In the genomic region with DNA sequence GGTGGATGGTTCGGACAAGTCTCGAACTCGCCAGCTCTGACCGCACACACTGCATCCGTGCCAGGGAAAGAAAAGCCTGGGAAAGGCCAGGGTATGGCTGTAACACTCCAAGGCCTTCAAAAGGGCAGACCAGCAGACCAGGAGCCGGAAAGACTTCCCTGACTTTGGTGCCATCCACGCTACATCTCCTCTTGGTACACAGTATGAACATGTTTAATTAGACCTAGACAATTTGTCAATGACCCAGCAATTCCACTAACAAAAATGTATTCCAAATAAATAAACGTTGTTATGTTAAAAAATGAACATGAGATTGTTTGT, we compare ENCODE assay signal across 1 cellular context.
TF ChIP-seq lines count a peak whose summit lies in the region.

No MANE protein-coding gene starts in this region.

TF ChIP-seq in K562, 482 proteins besides CTCF, POLR2A, EP300 and RAD21:
- TF ChIP-seq NFRKB (IDR thresholded peaks at IDR 0.05; ENCODE audit: low read depth) = 0 out of 2 replicates have a peak, but pooled peaks have one; percentile 35
- 0 out of 2 replicates have a peak, but pooled peaks have one; percentile 23 for TF ChIP-seq MTA3 (IDR thresholded peaks at IDR 0.05; ENCODE audit: borderline replicate concordance)
- peak; percentile 14 for TF ChIP-seq SMARCB1 (IDR thresholded peaks at IDR 0.05; ENCODE audit: insufficient read length, low read depth)
- TF ChIP-seq NR2C2 (CRISPR knock-in tag; IDR thresholded peaks at IDR 0.05) = no peak
- peak; percentile 52; the same call in 1 of the 2 replicates for TF ChIP-seq NR2C2 (tag; IDR thresholded peaks at IDR 0.05)
- TF ChIP-seq CBX2 (IDR thresholded peaks at IDR 0.05; ENCODE audit: insufficient read depth, low read length, poor library complexity, severe bottlenecking) = no peak
- TF ChIP-seq, protein P1, sequence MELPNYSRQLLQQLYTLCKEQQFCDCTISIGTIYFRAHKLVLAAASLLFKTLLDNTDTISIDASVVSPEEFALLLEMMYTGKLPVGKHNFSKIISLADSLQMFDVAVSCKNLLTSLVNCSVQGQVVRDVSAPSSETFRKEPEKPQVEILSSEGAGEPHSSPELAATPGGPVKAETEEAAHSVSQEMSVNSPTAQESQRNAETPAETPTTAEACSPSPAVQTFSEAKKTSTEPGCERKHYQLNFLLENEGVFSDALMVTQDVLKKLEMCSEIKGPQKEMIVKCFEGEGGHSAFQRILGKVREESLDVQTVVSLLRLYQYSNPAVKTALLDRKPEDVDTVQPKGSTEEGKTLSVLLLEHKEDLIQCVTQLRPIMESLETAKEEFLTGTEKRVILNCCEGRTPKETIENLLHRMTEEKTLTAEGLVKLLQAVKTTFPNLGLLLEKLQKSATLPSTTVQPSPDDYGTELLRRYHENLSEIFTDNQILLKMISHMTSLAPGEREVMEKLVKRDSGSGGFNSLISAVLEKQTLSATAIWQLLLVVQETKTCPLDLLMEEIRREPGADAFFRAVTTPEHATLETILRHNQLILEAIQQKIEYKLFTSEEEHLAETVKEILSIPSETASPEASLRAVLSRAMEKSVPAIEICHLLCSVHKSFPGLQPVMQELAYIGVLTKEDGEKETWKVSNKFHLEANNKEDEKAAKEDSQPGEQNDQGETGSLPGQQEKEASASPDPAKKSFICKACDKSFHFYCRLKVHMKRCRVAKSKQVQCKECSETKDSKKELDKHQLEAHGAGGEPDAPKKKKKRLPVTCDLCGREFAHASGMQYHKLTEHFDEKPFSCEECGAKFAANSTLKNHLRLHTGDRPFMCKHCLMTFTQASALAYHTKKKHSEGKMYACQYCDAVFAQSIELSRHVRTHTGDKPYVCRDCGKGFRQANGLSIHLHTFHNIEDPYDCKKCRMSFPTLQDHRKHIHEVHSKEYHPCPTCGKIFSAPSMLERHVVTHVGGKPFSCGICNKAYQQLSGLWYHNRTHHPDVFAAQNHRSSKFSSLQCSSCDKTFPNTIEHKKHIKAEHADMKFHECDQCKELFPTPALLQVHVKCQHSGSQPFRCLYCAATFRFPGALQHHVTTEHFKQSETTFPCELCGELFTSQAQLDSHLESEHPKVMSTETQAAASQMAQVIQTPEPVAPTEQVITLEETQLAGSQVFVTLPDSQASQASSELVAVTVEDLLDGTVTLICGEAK (IDR thresholded peaks at IDR 0.05) = peak; percentile 49; the same call in 1 of the 2 replicates
- TF ChIP-seq, protein P1 (CRISPR knock-in tag; IDR thresholded peaks at IDR 0.05) = no peak
- TF ChIP-seq CC2D1A (IDR thresholded peaks at IDR 0.05) = peak; percentile 28; the same call in 1 of the 2 replicates
- TF ChIP-seq, protein P2, sequence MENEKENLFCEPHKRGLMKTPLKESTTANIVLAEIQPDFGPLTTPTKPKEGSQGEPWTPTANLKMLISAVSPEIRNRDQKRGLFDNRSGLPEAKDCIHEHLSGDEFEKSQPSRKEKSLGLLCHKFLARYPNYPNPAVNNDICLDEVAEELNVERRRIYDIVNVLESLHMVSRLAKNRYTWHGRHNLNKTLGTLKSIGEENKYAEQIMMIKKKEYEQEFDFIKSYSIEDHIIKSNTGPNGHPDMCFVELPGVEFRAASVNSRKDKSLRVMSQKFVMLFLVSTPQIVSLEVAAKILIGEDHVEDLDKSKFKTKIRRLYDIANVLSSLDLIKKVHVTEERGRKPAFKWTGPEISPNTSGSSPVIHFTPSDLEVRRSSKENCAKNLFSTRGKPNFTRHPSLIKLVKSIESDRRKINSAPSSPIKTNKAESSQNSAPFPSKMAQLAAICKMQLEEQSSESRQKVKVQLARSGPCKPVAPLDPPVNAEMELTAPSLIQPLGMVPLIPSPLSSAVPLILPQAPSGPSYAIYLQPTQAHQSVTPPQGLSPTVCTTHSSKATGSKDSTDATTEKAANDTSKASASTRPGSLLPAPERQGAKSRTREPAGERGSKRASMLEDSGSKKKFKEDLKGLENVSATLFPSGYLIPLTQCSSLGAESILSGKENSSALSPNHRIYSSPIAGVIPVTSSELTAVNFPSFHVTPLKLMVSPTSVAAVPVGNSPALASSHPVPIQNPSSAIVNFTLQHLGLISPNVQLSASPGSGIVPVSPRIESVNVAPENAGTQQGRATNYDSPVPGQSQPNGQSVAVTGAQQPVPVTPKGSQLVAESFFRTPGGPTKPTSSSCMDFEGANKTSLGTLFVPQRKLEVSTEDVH (IDR thresholded peaks at IDR 0.05; ENCODE audit: low read depth, partially characterized antibody) = no peak
- TF ChIP-seq POLR2B (IDR thresholded peaks at IDR 0.05; ENCODE audit: low read depth, partially characterized antibody) = peak; percentile 56
- TF ChIP-seq, protein P3, sequence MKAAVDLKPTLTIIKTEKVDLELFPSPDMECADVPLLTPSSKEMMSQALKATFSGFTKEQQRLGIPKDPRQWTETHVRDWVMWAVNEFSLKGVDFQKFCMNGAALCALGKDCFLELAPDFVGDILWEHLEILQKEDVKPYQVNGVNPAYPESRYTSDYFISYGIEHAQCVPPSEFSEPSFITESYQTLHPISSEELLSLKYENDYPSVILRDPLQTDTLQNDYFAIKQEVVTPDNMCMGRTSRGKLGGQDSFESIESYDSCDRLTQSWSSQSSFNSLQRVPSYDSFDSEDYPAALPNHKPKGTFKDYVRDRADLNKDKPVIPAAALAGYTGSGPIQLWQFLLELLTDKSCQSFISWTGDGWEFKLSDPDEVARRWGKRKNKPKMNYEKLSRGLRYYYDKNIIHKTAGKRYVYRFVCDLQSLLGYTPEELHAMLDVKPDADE (conservative IDR thresholded peaks at IDR 0.05; ENCODE audit: control insufficient read depth, low read depth, low read length) = 0 out of 2 replicates have a peak, but pooled peaks have one; percentile 19
- TF ChIP-seq PHF21A (IDR thresholded peaks at IDR 0.05; ENCODE audit: borderline replicate concordance, low read depth) = 0 out of 2 replicates have a peak, but pooled peaks have one; percentile 8
- no peak for TF ChIP-seq SAFB2 (IDR thresholded peaks at IDR 0.05; ENCODE audit: borderline replicate concordance, low read depth, low read length, severe bottlenecking)
- peak; percentile 63 for TF ChIP-seq SUPT5H (IDR thresholded peaks at IDR 0.05)
- no peak for TF ChIP-seq SMAD3 (CRISPR knock-in tag; conservative IDR thresholded peaks at IDR 0.05)
- TF ChIP-seq FOXK1 (CRISPR knock-in tag; IDR thresholded peaks at IDR 0.05; ENCODE audit: borderline replicate concordance) = 0 out of 2 replicates have a peak, but pooled peaks have one; percentile 48
- TF ChIP-seq, protein P4, sequence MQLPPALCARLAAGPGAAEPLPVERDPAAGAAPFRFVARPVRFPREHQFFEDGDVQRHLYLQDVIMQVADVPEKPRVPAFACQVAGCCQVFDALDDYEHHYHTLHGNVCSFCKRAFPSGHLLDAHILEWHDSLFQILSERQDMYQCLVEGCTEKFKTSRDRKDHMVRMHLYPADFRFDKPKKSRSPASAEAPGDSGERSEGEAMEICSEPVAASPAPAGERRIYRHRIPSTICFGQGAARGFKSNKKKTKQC (CRISPR knock-in tag; IDR thresholded peaks at IDR 0.05) = 0 out of 2 replicates have a peak, but pooled peaks have one; percentile 8
- TF ChIP-seq MEF2A (IDR thresholded peaks at IDR 0.05; ENCODE audit: control insufficient read depth, low read depth, low read length) = 0 out of 2 replicates have a peak, but pooled peaks have one; percentile 52
- no peak for TF ChIP-seq NR4A1 (CRISPR knock-in tag; IDR thresholded peaks at IDR 0.05)
- 0 out of 2 replicates have a peak, but pooled peaks have one; percentile 52 for TF ChIP-seq NR4A1 (tag; IDR thresholded peaks at IDR 0.05)
- TF ChIP-seq CEBPG (CRISPR knock-in tag; IDR thresholded peaks at IDR 0.05) = no peak
- TF ChIP-seq CEBPG (tag; conservative IDR thresholded peaks at IDR 0.05 in 1 of 2, IDR thresholded peaks at IDR 0.05 in 1 of 2) = peak in 1 of 2 experiments; percentile 7; a peak in 1 of 4 replicates
- no peak for TF ChIP-seq ZNF551 (CRISPR knock-in tag; IDR thresholded peaks at IDR 0.05)
- TF ChIP-seq NBN (IDR thresholded peaks at IDR 0.05; ENCODE audit: low read depth) = 0 out of 2 replicates have a peak, but pooled peaks have one; percentile 9
- TF ChIP-seq, protein P5, sequence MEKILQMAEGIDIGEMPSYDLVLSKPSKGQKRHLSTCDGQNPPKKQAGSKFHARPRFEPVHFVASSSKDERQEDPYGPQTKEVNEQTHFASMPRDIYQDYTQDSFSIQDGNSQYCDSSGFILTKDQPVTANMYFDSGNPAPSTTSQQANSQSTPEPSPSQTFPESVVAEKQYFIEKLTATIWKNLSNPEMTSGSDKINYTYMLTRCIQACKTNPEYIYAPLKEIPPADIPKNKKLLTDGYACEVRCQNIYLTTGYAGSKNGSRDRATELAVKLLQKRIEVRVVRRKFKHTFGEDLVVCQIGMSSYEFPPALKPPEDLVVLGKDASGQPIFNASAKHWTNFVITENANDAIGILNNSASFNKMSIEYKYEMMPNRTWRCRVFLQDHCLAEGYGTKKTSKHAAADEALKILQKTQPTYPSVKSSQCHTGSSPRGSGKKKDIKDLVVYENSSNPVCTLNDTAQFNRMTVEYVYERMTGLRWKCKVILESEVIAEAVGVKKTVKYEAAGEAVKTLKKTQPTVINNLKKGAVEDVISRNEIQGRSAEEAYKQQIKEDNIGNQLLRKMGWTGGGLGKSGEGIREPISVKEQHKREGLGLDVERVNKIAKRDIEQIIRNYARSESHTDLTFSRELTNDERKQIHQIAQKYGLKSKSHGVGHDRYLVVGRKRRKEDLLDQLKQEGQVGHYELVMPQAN (IDR thresholded peaks at IDR 0.05; ENCODE audit: borderline replicate concordance) = 0 out of 2 replicates have a peak, but pooled peaks have one; percentile 6
- TF ChIP-seq ETV6 (IDR thresholded peaks at IDR 0.05; ENCODE audit: borderline replicate concordance in 1 of 2, low read depth in 2 of 2, low read length in 1 of 2) = no peak
- 0 out of 2 replicates have a peak, but pooled peaks have one; percentile 56 for TF ChIP-seq ETV6 (CRISPR knock-in tag; IDR thresholded peaks at IDR 0.05; ENCODE audit: borderline replicate concordance)
- TF ChIP-seq PHF8 (IDR thresholded peaks at IDR 0.05; ENCODE audit: borderline replicate concordance, low read length) = peak; percentile 31; the same call in 1 of the 2 replicates
